ENCODE assay signal across 26 cellular contexts in genomic region chr4:3623106-3623505, GRCh38.
DNase-seq lines count a peak whose midpoint lies in the region; ATAC-seq, FAIRE-seq and TF ChIP-seq lines count a peak whose summit lies in the region.
"Had no signal": no experiment of that assay in that cellular context is flagged by ENCODE, and none has a peak within 500 bp of the region (broad histone marks: within the 10 kb centered on the region; RNA-seq: fewer than 3 reads in every experiment).

No MANE protein-coding gene starts in this region.

- peaks cover 9% of the 10 kb centered on the region for H3K36me3 Mint-ChIP-seq in nephron (ENCODE audit: low read depth)
- H3K36me3 Mint-ChIP-seq: CD14-positive monocyte; CD8-positive, alpha-beta memory T cell had no signal

- no peak for TF ChIP-seq RAD21 in Ishikawa (IDR thresholded peaks at IDR 0.05; ENCODE audit: low read depth)

- intact Hi-C loops in posterior vena cava (cut with DNase I) (no loop called here), vagina (cut with DNase I) (no loop called here)

- TF ChIP-seq CTCF in nephron (IDR thresholded peaks at IDR 0.05; ENCODE audit: unreplicated experiment in 3 of 3) (no peak), vagina (IDR thresholded peaks at IDR 0.05) (no peak)

- DNase-seq in posterior vena cava (ENCODE audit: low spot score) (peak; percentile 35), urothelium cell line (ENCODE audit: low spot score) (no peak), vagina (ENCODE audit: extremely low spot score in 2 of 2) (no peak), NCI-H748 treated with DMSO at 0.1 percent for 48 hours (lab: John Stamatoyannopoulos, UW) (no peak)
- DNase-seq in stimulated activated naive CD8-positive, alpha-beta T cell treated with anti-CD3 and anti-CD28 coated beads, Interleukin-15, Interleukin-2, amounts not matched to agents 100 U/mL and 50 U/mL, for 24 hours, result no peak
- DNase-seq: AML-193; BE2C; CD4-positive, alpha-beta T cell; CD8-positive, alpha-beta memory T cell; DMS 273 treated with DMSO at 0.1 percent for 48 hours; DMS79; EL; GF-D8; HFFc6 had no signal

- no peak overlapping the region for H3K27ac ChIP-seq in vagina
- H3K27ac ChIP-seq: 22Rv1; BLaER1 treated with 17β-estradiol and CSF1 and Interleukin-3, amounts not matched to agents 10 nM and 100 nM had no signal

- H3K27me3 ChIP-seq in vagina, result no peaks in the 10 kb centered on the region
- H3K27me3 ChIP-seq: BE2C; BLaER1 treated with 17β-estradiol and CSF1 and Interleukin-3, amounts not matched to agents 10 nM and 100 nM had no signal

- peak overlapping the region; percentile 46 to 62 (median 48) for H3K27ac Mint-ChIP-seq in nephron
- H3K27ac Mint-ChIP-seq: CD14-positive monocyte; CD4-positive, alpha-beta T cell; CD8-positive, alpha-beta memory T cell; GM23338; HFFc6 had no signal

- H3K4me1 Mint-ChIP-seq in nephron, result peaks cover 40% of the 10 kb centered on the region
- H3K4me1 Mint-ChIP-seq: CD14-positive monocyte had no signal

- ATAC-seq in stimulated activated naive CD8-positive, alpha-beta T cell treated with anti-CD3 and anti-CD28 coated beads, Interleukin-15, Interleukin-2, amounts not matched to agents 100 U/mL and 50 U/mL, for 24 hours, result no peak
- no peak for ATAC-seq in HG03196 (IDR thresholded peaks at IDR 0.05; ENCODE audit: unreplicated experiment)

- H3K9me3 ChIP-seq in vagina, result no peaks in the 10 kb centered on the region
- H3K9me3 ChIP-seq: BE2C, HAP-1 had no signal

- no peak for TF ChIP-seq EP300 in Ishikawa (IDR thresholded peaks at IDR 0.05; ENCODE audit: borderline replicate concordance)

- H3K4me3 Mint-ChIP-seq in nephron, result no peak overlapping the region
- H3K4me3 Mint-ChIP-seq: CD14-positive monocyte; CD4-positive, alpha-beta T cell; CD8-positive, alpha-beta memory T cell; GM23338; HFFc6 had no signal

- H3K4me3 ChIP-seq in vagina, result no peak overlapping the region
- H3K4me3 ChIP-seq: BLaER1 treated with 17β-estradiol and CSF1 and Interleukin-3, amounts not matched to agents 10 nM and 100 nM; GM23338; HAP-1 had no signal

- peak; percentile 77 for FAIRE-seq in urothelium cell line (lab: Jason Lieb, UNC)
- FAIRE-seq: A204.1, D721Med, GM12891, GM18507 had no signal

- no peaks in the 10 kb centered on the region for H3K36me3 ChIP-seq in vagina
- H3K36me3 ChIP-seq: BE2C; BLaER1 treated with 17β-estradiol and CSF1 and Interleukin-3, amounts not matched to agents 10 nM and 100 nM; HAP-1 had no signal

- H3K9me3 Mint-ChIP-seq in nephron, result peaks cover 21% of the 10 kb centered on the region
- H3K9me3 Mint-ChIP-seq: CD4-positive, alpha-beta T cell; HFFc6 had no signal

- TF ChIP-seq POLR2A in vagina (IDR thresholded peaks at IDR 0.05), result no peak

- no peaks in the 10 kb centered on the region for H3K4me1 ChIP-seq in vagina
- H3K4me1 ChIP-seq: BE2C, HAP-1 had no signal

- peaks cover 23% of the 10 kb centered on the region for H3K27me3 Mint-ChIP-seq in nephron (ENCODE audit: low read depth)

TF ChIP-seq in Ishikawa, 13 proteins besides CTCF, POLR2A, EP300 and RAD21:
- TF ChIP-seq ZBTB7A (IDR thresholded peaks at IDR 0.05; ENCODE audit: low read depth), result 0 out of 2 replicates have a peak, but pooled peaks have one; percentile 1
- TF ChIP-seq YY1 (IDR thresholded peaks at IDR 0.05; ENCODE audit: low read depth), result no peak
- TF ChIP-seq CEBPB (IDR thresholded peaks at IDR 0.05), result no peak
